Comparison of ENCODE assay signal across 8 cellular contexts in genomic region chr12:118137148-118137678, GRCh38. TPM values are rescaled to one million over a fixed set of nuclear protein-coding genes. Genes with fewer than 3 reads are reported as not detected.
DNase-seq lines count a peak whose midpoint lies in the region; ATAC-seq and TF ChIP-seq lines count a peak whose summit lies in the region.

No MANE protein-coding gene starts in this region.

- DNase-seq in BJ (ENCODE audit: low read depth) = no peak
- no peak for DNase-seq in MM.1S
- no peak for DNase-seq in effector memory CD4-positive, alpha-beta T cell
- no peak for DNase-seq in nephron progenitor cell
- no peak for DNase-seq in NCI-H524 treated with DMSO at 0.1 percent for 48 hours (lab: John Stamatoyannopoulos, UW)
- DNase-seq in glomerular visceral epithelial cell (ENCODE audit: extremely low spot score) = no peak
- DNase-seq in central memory CD4-positive, alpha-beta T cell = no peak

- no peaks in the 10 kb centered on the region for H3K27me3 ChIP-seq in BJ (ENCODE audit: control insufficient read depth, insufficient read depth, low read length)
- no peaks in the 10 kb centered on the region for H3K27me3 ChIP-seq in MM.1S (replicated peaks; ENCODE audit: insufficient read depth, low read length)
- H3K27me3 ChIP-seq in effector memory CD4-positive, alpha-beta T cell (replicated peaks; ENCODE audit: control insufficient read depth, insufficient read depth, low read length, poor library complexity, severe bottlenecking) = no peaks in the 10 kb centered on the region

- H2AFZ ChIP-seq in MM.1S (ENCODE audit: low read length) = no peak overlapping the region

- H3K27me3 Mint-ChIP-seq in nephron progenitor cell (ENCODE audit: low read depth, poor library complexity) = no peaks in the 10 kb centered on the region

- no peaks in the 10 kb centered on the region for H3K9me3 ChIP-seq in MM.1S (replicated peaks; ENCODE audit: insufficient read depth, low read length)
- no peaks in the 10 kb centered on the region for H3K9me3 ChIP-seq in effector memory CD4-positive, alpha-beta T cell (ENCODE audit: control insufficient read depth, low read length)

- H3K4me3 ChIP-seq in BJ (ENCODE audit: low read depth, low read length) = peak overlapping the region; percentile 90
- H3K4me3 ChIP-seq in MM.1S (ENCODE audit: low read length) = peak overlapping the region; percentile 77
- peak overlapping the region; percentile 84 for H3K4me3 ChIP-seq in effector memory CD4-positive, alpha-beta T cell (ENCODE audit: insufficient read depth, low read depth, low read length, poor library complexity, severe bottlenecking)

- no peak for ATAC-seq in HG02981 (IDR thresholded peaks at IDR 0.05; ENCODE audit: unreplicated experiment)

- H3K4me2 ChIP-seq in MM.1S (ENCODE audit: low read depth, low read length) = peak overlapping the region; percentile 52; the same call in 1 of the 2 replicates

- H3K4me3 Mint-ChIP-seq in nephron progenitor cell = peak overlapping the region; percentile 89

- TF ChIP-seq CTCF in BJ (IDR thresholded peaks at IDR 0.05; ENCODE audit: insufficient read depth, low read depth, low read length) = no peak
- TF ChIP-seq CTCF in MM.1S (IDR thresholded peaks at IDR 0.05; ENCODE audit: low read length) = no peak
- TF ChIP-seq CTCF in nephron progenitor cell (IDR thresholded peaks at IDR 0.05) = no peak

- peak overlapping the region; percentile 78; the same call in 1 of the 2 replicates for H3K9ac ChIP-seq in MM.1S (ENCODE audit: low read length)

- POLR2A ChIA-PET in BJ (lab: Charles Lee) = no interaction called here

- no peaks in the 10 kb centered on the region for H3K4me1 ChIP-seq in MM.1S (ENCODE audit: low read length)
- peaks cover 13% of the 10 kb centered on the region for H3K4me1 ChIP-seq in effector memory CD4-positive, alpha-beta T cell (ENCODE audit: control insufficient read depth, insufficient read depth, low read length, poor library complexity, severe bottlenecking)

- CTCF ChIA-PET in BJ (lab: Yijun Ruan, JAX) = interaction anchor here (1.0 to 3.0 kb wide), 4 partner anchors 16 to 262 kb away, joined by 4 to 15 read pairs (median 8); partner anchors contain the start of gene SUDS3

- H4K20me1 ChIP-seq in MM.1S (ENCODE audit: insufficient read depth, low read length) = no peaks in the 10 kb centered on the region

- H3K9me3 Mint-ChIP-seq in nephron progenitor cell = no peaks in the 10 kb centered on the region

- peaks cover 22% of the 10 kb centered on the region for H3K4me1 Mint-ChIP-seq in nephron progenitor cell

- H3K79me2 ChIP-seq in MM.1S (ENCODE audit: low read length) = peaks cover 17% of the 10 kb centered on the region

- H3K27ac Mint-ChIP-seq in nephron progenitor cell = no peak overlapping the region

- H3K27ac ChIP-seq in MM.1S (ENCODE audit: low read length) = no peak overlapping the region
- peak overlapping the region; percentile 76 for H3K27ac ChIP-seq in effector memory CD4-positive, alpha-beta T cell (ENCODE audit: insufficient read depth, low read length, poor library complexity, severe bottlenecking)

- H3K9me2 ChIP-seq in MM.1S (replicated peaks; ENCODE audit: insufficient read depth, low read length) = no peaks in the 10 kb centered on the region

- peaks cover 35% of the 10 kb centered on the region for H3K36me3 Mint-ChIP-seq in nephron progenitor cell (ENCODE audit: low read depth)

- H3F3A ChIP-seq in MM.1S (ENCODE audit: insufficient read depth, low read length) = no peaks in the 10 kb centered on the region

- peaks cover 8% of the 10 kb centered on the region for H3K36me3 ChIP-seq in BJ (ENCODE audit: control insufficient read depth, insufficient read depth, low read length)
- H3K36me3 ChIP-seq in MM.1S (replicated peaks; ENCODE audit: insufficient read depth, low read length) = no peaks in the 10 kb centered on the region
- H3K36me3 ChIP-seq in effector memory CD4-positive, alpha-beta T cell (ENCODE audit: control insufficient read depth, insufficient read depth, low read length) = peaks cover 21% of the 10 kb centered on the region

RNA-seq across cellular contexts. Expression of gene PEBP1, which starts 1.3 kb away (rescaled TPM):
- 145 and 201 TPM in 2 replicates for polyA plus RNA-seq in BJ (2011; rRNA removed)
- polyA minus RNA-seq in BJ (2011; rRNA and poly(A)+ RNA removed) = 54.3 and 70.3 TPM in 2 replicates

RNA-seq across cellular contexts. Expression of gene VSIG10, which starts 33.4 kb away (rescaled TPM):
- polyA plus RNA-seq in BJ (2011; rRNA removed) = 9.3 and 11.3 TPM in 2 replicates
- polyA minus RNA-seq in BJ (2011; rRNA and poly(A)+ RNA removed) = 14.4 and 22.8 TPM in 2 replicates
